In genomic region chr7:131649879-131650278, GRCh38 we compare ENCODE assay signal across 29 cellular contexts.
"Had no signal": no experiment of that assay in that cellular context is flagged by ENCODE, and none has a peak within 500 bp of the region (broad histone marks: within the 10 kb centered on the region; RNA-seq: fewer than 3 reads in every experiment).

No MANE protein-coding gene starts in this region.

- H2AFZ ChIP-seq: hepatocyte had no signal

- H3K4me1 Mint-ChIP-seq: activated naive CD8-positive, alpha-beta T cell treated with anti-CD3 and anti-CD28 coated beads for 36 hours; central memory CD8-positive, alpha-beta T cell; stimulated activated naive B cell treated with anti-CD40 and anti-IgM and Interleukin-4, amounts not matched to agents 10 μg/mL and 1 μg/mL and 100 μg/mL, for 72 hours had no signal

- H3K4me1 ChIP-seq: adrenal gland, body of pancreas, stomach had no signal

- H3K4me3 Mint-ChIP-seq: activated naive CD4-positive, alpha-beta T cell treated with anti-CD3 and anti-CD28 coated beads for 36 hours; activated naive CD8-positive, alpha-beta T cell treated with anti-CD3 and anti-CD28 coated beads for 36 hours; central memory CD8-positive, alpha-beta T cell; memory B cell; natural killer cell treated with Interleukin-12 subunit alpha and Interleukin-12 subunit beta and Interleukin-15 and Interleukin-18, amount 100 ng/mL, for 72 hours; stimulated activated naive B cell treated with anti-CD40 and anti-IgM and Interleukin-4, amounts not matched to agents 10 μg/mL and 1 μg/mL and 100 μg/mL, for 72 hours had no signal

- H3K9me3 Mint-ChIP-seq: activated naive CD4-positive, alpha-beta T cell treated with anti-CD3 and anti-CD28 coated beads for 36 hours; activated naive CD8-positive, alpha-beta T cell treated with anti-CD3 and anti-CD28 coated beads for 36 hours; central memory CD8-positive, alpha-beta T cell; memory B cell; natural killer cell treated with Interleukin-12 subunit alpha and Interleukin-12 subunit beta and Interleukin-15 and Interleukin-18, amount 100 ng/mL, for 72 hours; stimulated activated naive B cell treated with anti-CD40 and anti-IgM and Interleukin-4, amounts not matched to agents 10 μg/mL and 1 μg/mL and 100 μg/mL, for 72 hours had no signal

- H3K27me3 ChIP-seq: adrenal gland, body of pancreas, hepatocyte, sigmoid colon, thyroid gland, upper lobe of right lung had no signal

- H3K27ac ChIP-seq: body of pancreas, epithelial cell of prostate, hepatocyte, neutrophil, stomach, thyroid gland, upper lobe of right lung had no signal

- H3K27ac Mint-ChIP-seq: activated naive CD4-positive, alpha-beta T cell treated with anti-CD3 and anti-CD28 coated beads for 36 hours; activated naive CD8-positive, alpha-beta T cell treated with anti-CD3 and anti-CD28 coated beads for 36 hours; memory B cell; natural killer cell treated with Interleukin-12 subunit alpha and Interleukin-12 subunit beta and Interleukin-15 and Interleukin-18, amount 100 ng/mL, for 72 hours; progenitor cell of endocrine pancreas; stimulated activated naive B cell treated with anti-CD40 and anti-IgM and Interleukin-4, amounts not matched to agents 10 μg/mL and 1 μg/mL and 100 μg/mL, for 72 hours had no signal

- H3K36me3 ChIP-seq: adrenal gland, esophagus squamous epithelium, neutrophil, sigmoid colon, stomach, thyroid gland, upper lobe of right lung had no signal

- H3K36me3 Mint-ChIP-seq: activated naive CD8-positive, alpha-beta T cell treated with anti-CD3 and anti-CD28 coated beads for 36 hours; memory B cell; natural killer cell treated with Interleukin-12 subunit alpha and Interleukin-12 subunit beta and Interleukin-15 and Interleukin-18, amount 100 ng/mL, for 72 hours; stimulated activated naive B cell treated with anti-CD40 and anti-IgM and Interleukin-4, amounts not matched to agents 10 μg/mL and 1 μg/mL and 100 μg/mL, for 72 hours had no signal

- H3K4me3 ChIP-seq: adrenal gland, body of pancreas, esophagus squamous epithelium, hepatocyte, mucosa of descending colon, sigmoid colon, stomach, thyroid gland, upper lobe of right lung had no signal

- H3K9me3 ChIP-seq: adrenal gland, body of pancreas, esophagus squamous epithelium, mucosa of descending colon, neutrophil, sigmoid colon, stomach, thyroid gland, upper lobe of right lung had no signal

- DNase-seq: activated CD4-positive, alpha-beta T cell treated with anti-CD3 and anti-CD28 coated beads for 4 hours; activated CD4-positive, alpha-beta T cell treated with anti-CD3 and anti-CD28 coated beads, Interleukin-2, amount 50 U/mL, for 4 hours; activated effector memory CD4-positive, alpha-beta T cell treated with anti-CD3 and anti-CD28 coated beads, Interleukin-2, amount 50 U/mL, for 16 hours; activated naive CD4-positive, alpha-beta T cell treated with anti-CD3 and anti-CD28 coated beads for 36 hours; activated naive CD8-positive, alpha-beta T cell treated with anti-CD3 and anti-CD28 coated beads for 36 hours; activated T-cell treated with anti-CD3 and anti-CD28 coated beads for 4 hours; adrenal gland; body of pancreas; dermis blood vessel endothelial cell; effector CD4-positive, alpha-beta T cell; esophagus squamous epithelium; foreskin melanocyte; left colon; mucosa of descending colon; sigmoid colon; small intestine; stimulated activated CD4-positive, alpha-beta T cell treated with anti-CD3 and anti-CD28 coated beads, Interleukin-15, amount 100 ng/mL, for 24 hours; stimulated activated CD4-positive, alpha-beta T cell treated with anti-CD3 and anti-CD28 coated beads, Interleukin-2, amount 100 ng/mL, for 24 hours; stimulated activated naive B cell treated with anti-CD40 and anti-IgM and Interleukin-4, amounts not matched to agents 10 μg/mL and 1 μg/mL and 100 μg/mL, for 72 hours; stomach; thyroid gland; upper lobe of right lung had no signal

- H3K79me2 ChIP-seq: hepatocyte had no signal

- H3K4me2 ChIP-seq: hepatocyte had no signal
